In the genomic region with DNA sequence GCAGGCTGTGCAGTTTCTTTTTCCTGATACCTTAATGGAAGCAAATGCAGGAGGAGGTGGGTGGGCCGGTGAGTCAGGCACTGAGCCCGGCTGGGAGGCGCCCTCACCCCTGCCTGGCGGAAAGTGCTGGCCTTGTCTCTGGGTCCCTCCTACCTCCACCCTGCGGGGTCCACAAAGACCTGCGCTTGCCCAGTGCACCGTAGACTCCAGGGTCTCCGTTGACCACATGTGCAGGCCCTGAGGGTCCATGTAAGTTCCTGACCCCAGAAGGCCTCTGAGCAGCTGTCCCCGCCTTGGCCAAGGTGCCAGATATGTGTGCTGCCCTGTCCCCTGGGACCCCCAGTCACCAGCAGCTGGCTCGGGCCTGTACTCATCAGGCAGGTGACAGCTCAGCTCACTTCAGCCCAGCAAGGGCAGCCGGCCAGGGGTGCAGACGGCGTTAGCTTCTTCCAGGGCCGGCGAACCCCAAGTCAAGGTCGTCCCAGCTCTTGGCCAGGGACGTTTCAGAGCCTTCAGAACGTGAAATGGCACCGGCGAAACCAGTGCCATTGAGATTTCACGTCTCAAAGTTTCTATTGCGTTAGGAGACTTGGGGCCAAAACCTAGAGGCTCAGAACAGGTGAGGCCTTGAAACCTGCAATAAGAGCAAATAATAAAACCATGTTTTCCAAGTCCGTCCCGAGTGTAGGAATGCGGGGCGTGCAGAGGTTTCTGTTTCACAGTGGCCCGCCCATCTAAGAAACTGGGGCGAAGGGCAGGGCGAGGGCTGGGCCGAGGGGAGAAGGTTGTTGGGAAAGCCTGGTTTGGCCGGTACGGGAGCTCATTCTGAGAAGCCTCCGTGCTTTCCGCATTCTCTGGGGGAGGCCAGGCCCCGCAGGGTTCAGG, we compare ENCODE assay signal across 10 cellular contexts. TPM values are rescaled to one million over a fixed set of nuclear protein-coding genes. Genes with fewer than 3 reads are reported as not detected.
DNase-seq lines count a peak whose midpoint lies in the region; ATAC-seq and TF ChIP-seq lines count a peak whose summit lies in the region.
"Had no signal": no experiment of that assay in that cellular context is flagged by ENCODE, and none has a peak within 500 bp of the region (broad histone marks: within the 10 kb centered on the region; RNA-seq: fewer than 3 reads in every experiment).

No MANE protein-coding gene starts in this region.

- H3K9ac ChIP-seq in mammary epithelial cell (ENCODE audit: insufficient read depth, low read length): no peak overlapping the region

- WGBS in mammary epithelial cell (ENCODE audit: low coverage, missing lambda C conversion rate): 81% methylated on average over 21 of the region's 35 CpGs
- WGBS in ovary, 3 donors: 23 to 40% (median 35%) methylated on average over 32 to 35 of the region's 35 CpGs
- WGBS in urinary bladder: 74% methylated on average over 35 of the region's 35 CpGs

- TF ChIP-seq CTCF in breast epithelium (IDR thresholded peaks at IDR 0.05) (no peak), mammary epithelial cell (conservative IDR thresholded peaks at IDR 0.05 in 1 of 2, IDR thresholded peaks at IDR 0.05 in 1 of 2; ENCODE audit: extremely low read depth in 1 of 2, insufficient read depth in 1 of 2, low read depth in 1 of 2, low read length in 2 of 2) (no peak), ovary (IDR thresholded peaks at IDR 0.05) (no peak)

- CTCF ChIA-PET in mammary epithelial cell (lab: Charles Lee; ENCODE audit: low non-redundant PET): no interaction called here

- H3K79me2 ChIP-seq in mammary epithelial cell (ENCODE audit: insufficient read depth, low read length): no peaks in the 10 kb centered on the region

- H3K27ac ChIP-seq in breast epithelium (peak overlapping the region; percentile 64 to 72), mammary epithelial cell (ENCODE audit: insufficient read depth, low read depth, low read length) (no peak overlapping the region), ovary (peak overlapping the region in 1 of 2 donors; percentile 68), urinary bladder (ENCODE audit: low read depth) (peak overlapping the region; percentile 85)

- dilution Hi-C loops in mammary epithelial cell (cut with HindIII; ENCODE audit: low sequenced_read_pairs): no loop called here

- no peak overlapping the region for H3K4me2 ChIP-seq in mammary epithelial cell (ENCODE audit: insufficient read depth, low read depth, low read length)

- DNase-seq in breast epithelium (ENCODE audit: low spot score in 2 of 2) (no peak), mammary epithelial cell (no peak), left cardiac atrium (no peak), ovary (peak; percentile 73 to 87 (median 80)), HK-2 (ENCODE audit: unreplicated experiment) (no peak), NCI-H748 (lab: John Stamatoyannopoulos, UW; ENCODE audit: unreplicated experiment) (no peak), AG08396 (ENCODE audit: low spot score) (no peak)
- DNase-seq: MG63 had no signal

- no peak for TF ChIP-seq EP300 in ovary (IDR thresholded peaks at IDR 0.05)

- no peaks in the 10 kb centered on the region for H4K20me1 ChIP-seq in mammary epithelial cell (ENCODE audit: insufficient read depth, low read length)

- no peak overlapping the region for H2AFZ ChIP-seq in mammary epithelial cell (ENCODE audit: low read depth, low read length)

- H3K4me1 ChIP-seq in breast epithelium: peaks cover 4 to 10% of the 10 kb centered on the region in 2 donors
- peaks cover 6% of the 10 kb centered on the region for H3K4me1 ChIP-seq in mammary epithelial cell (ENCODE audit: insufficient read depth, low read length)
- H3K4me1 ChIP-seq in ovary (ENCODE audit: insufficient read depth): peaks cover 15% of the 10 kb centered on the region
- H3K4me1 ChIP-seq in urinary bladder (ENCODE audit: insufficient read depth): no peaks in the 10 kb centered on the region

- H3K27me3 ChIP-seq in breast epithelium: no peaks in the 10 kb centered on the region
- H3K27me3 ChIP-seq in mammary epithelial cell (ENCODE audit: insufficient read depth, low read length): no peaks in the 10 kb centered on the region
- no peaks in the 10 kb centered on the region for H3K27me3 ChIP-seq in ovary
- H3K27me3 ChIP-seq: MG63 had no signal

- H3K4me3 ChIP-seq in breast epithelium (peak overlapping the region in 2 of 3 donors; percentile 13 to 26), mammary epithelial cell (replicated peaks in 1 of 3; ENCODE audit: insufficient read depth in 1 of 3, low read depth in 2 of 3, low read length in 3 of 3) (no peak overlapping the region), ovary (no peak overlapping the region), urinary bladder (ENCODE audit: low read depth, low read length) (no peak overlapping the region)
- H3K4me3 ChIP-seq: MG63 had no signal

- H3K9me3 ChIP-seq in breast epithelium (no peaks in the 10 kb centered on the region), mammary epithelial cell (replicated peaks; ENCODE audit: insufficient read depth, low read length) (no peaks in the 10 kb centered on the region), ovary (no peaks in the 10 kb centered on the region)
- H3K9me3 ChIP-seq: MG63 had no signal

- TF ChIP-seq POLR2A in breast epithelium (IDR thresholded peaks at IDR 0.05) (no peak), ovary (IDR thresholded peaks at IDR 0.05) (no peak)

- peak; percentile 10 to 64 for ATAC-seq in left cardiac atrium
- ATAC-seq: HCT116 had no signal

- in situ Hi-C loops in mammary epithelial cell (cut with MboI; ENCODE audit: low sequenced_read_pairs in 2 of 2): no loop called here

- intact Hi-C loops in breast epithelium (cut with DNase I; ENCODE audit: low total_unique reads) (no loop called here), mammary epithelial cell (cut with micrococcal nuclease) (no loop called here), left cardiac atrium (cut with DNase I) (no loop called here), ovary (cut with DNase I) (no loop called here)

- H3K36me3 ChIP-seq in breast epithelium (peaks cover 3% of the 10 kb centered on the region), mammary epithelial cell (ENCODE audit: insufficient read depth, low read length) (no peaks in the 10 kb centered on the region), ovary (no peaks in the 10 kb centered on the region), urinary bladder (ENCODE audit: insufficient read depth) (peaks cover 4% of the 10 kb centered on the region)

- BruUV-seq in mammary epithelial cell (replicated peaks; lab: Mats Ljungman, UMichigan): no TSS peak

RNA-seq across cellular contexts. Expression of a gene that starts 12.1 kb away (rescaled TPM):
- total RNA-seq in breast epithelium: 100 to 1,000 TPM in 1 of 3 donors, 10 to 100 TPM in 2; 41.6 to 102 (median 54.1) TPM
- 1 to 10 TPM; 2.5 to 9.6 TPM for total RNA-seq in mammary epithelial cell
- polyA plus RNA-seq in mammary epithelial cell: 4.7 TPM
- polyA minus RNA-seq in mammary epithelial cell: 1.1 TPM
- 10 to 100 TPM; 50.4 to 84.4 TPM for total RNA-seq in left cardiac atrium
- total RNA-seq in ovary: 10 to 100 TPM; 12.9 to 84.3 (median 29.7) TPM
- 10 to 100 TPM in 1 of 2 donors, 1 to 10 TPM in 1; 4.3 to 29.4 TPM for polyA plus RNA-seq in ovary
- total RNA-seq in urinary bladder: 37.7 TPM
- 118 TPM for polyA plus RNA-seq in urinary bladder

Comparison
In these comparisons a context has a peak if more than half of its experiments do, and no peak if none do; other contexts are left out.
1. H3K4me3 ChIP-seq: peak in breast epithelium (2 of 3); none in mammary epithelial cell (0 of 3), ovary (single experiment) and urinary bladder (single experiment).
2. DNase-seq: peak in ovary (5 of 5); none in breast epithelium (0 of 2), mammary epithelial cell (single experiment), left cardiac atrium (single experiment), HK-2 (single experiment), NCI-H748 (single experiment) and AG08396 (single experiment).